10 cellular contexts compared by ENCODE assay signal in the genomic region with DNA sequence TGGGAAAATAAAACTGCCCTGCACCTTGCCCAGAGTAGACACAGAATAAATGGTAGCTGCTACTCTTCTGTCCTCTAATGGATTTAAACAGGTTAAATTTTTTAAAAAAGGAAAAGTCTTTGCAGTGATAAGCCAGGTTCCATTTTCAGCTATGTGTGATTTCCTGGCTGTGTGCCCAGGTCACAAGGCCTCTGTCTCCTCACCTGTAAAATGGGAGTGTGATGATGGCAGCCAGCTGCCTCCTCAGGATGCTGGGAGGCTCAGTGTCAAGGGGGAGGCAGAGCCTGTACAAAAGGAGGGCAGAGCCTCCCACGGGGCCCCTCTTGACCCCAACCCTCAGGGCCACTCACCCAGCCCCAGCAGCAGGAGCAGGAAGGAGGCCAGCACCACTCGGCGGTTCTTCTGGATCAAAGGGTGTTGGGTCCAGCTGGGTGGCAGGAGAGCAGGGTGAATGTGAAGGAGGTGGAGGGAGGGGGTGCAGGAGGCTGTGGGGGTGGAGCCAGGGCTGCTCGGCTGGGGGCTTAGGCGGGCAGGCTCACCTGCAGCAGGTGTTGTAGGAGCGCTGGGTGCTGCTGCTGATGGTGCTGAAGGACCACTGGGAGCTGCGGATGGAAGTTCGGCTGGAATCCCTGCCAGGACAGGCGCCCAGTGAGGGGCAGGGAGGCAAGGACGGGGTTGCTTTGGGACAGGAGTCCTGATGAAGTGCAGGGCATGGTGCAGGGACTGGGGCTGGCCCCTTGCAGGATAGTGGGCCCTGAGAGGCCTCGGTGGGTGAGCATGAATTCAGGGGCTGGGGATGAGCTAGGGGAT. TPM values are rescaled to one million over a fixed set of nuclear protein-coding genes. Genes with fewer than 3 reads are reported as not detected.
DNase-seq lines count a peak whose midpoint lies in the region; ATAC-seq, FAIRE-seq and TF ChIP-seq lines count a peak whose summit lies in the region.
"Had no signal": no experiment of that assay in that cellular context is flagged by ENCODE, and none has a peak within 500 bp of the region (broad histone marks: within the 10 kb centered on the region; RNA-seq: fewer than 3 reads in every experiment).

No MANE protein-coding gene starts in this region.

- TF ChIP-seq CTCF in bronchial epithelial cell (IDR thresholded peaks at IDR 0.05; ENCODE audit: insufficient read depth, low read length, severe bottlenecking) (no peak), natural killer cell (IDR thresholded peaks at IDR 0.05) (no peak)

- H3K4me2 ChIP-seq in BLaER1 = peak overlapping the region; percentile 97

- peaks cover 66% of the 10 kb centered on the region for H3K4me1 ChIP-seq in BLaER1

- H3K27ac Mint-ChIP-seq in natural killer cell = peak overlapping the region; percentile 18 to 82

- intact Hi-C loops in natural killer cell (cut with micrococcal nuclease) = loop anchor here (5.0 kb wide), 1 partner anchor 65 kb away; a partner anchor contains a TSS

- H3K4me1 Mint-ChIP-seq in natural killer cell = peaks cover 12 to 37% of the 10 kb centered on the region in 2 donors

- peak overlapping the region; percentile 32; the same call in 1 of the 2 replicates for H3K27ac ChIP-seq in BLaER1
- H3K27ac ChIP-seq in KOPT-K1 (ENCODE audit: low read depth, low read length, poor library complexity, severe bottlenecking) = peak overlapping the region; percentile 11
- H3K27ac ChIP-seq: HL-60 had no signal

- peak overlapping the region; percentile 73 for H3K4me3 Mint-ChIP-seq in natural killer cell

- DNase-seq in bronchial epithelial cell (ENCODE audit: low read depth) = no peak
- DNase-seq in natural killer cell = no peak
- no peak for DNase-seq in MV-4-11 (lab: John Stamatoyannopoulos, UW)
- DNase-seq in effector CD4-positive, alpha-beta T cell = no peak
- DNase-seq: NCI-H524 had no signal

- H3K36me3 Mint-ChIP-seq in natural killer cell = no peaks in the 10 kb centered on the region

- H3K36me3 ChIP-seq in BLaER1 (no peaks in the 10 kb centered on the region), KOPT-K1 (ENCODE audit: insufficient read depth, low read length) (no peaks in the 10 kb centered on the region), bronchial epithelial cell (ENCODE audit: control insufficient read depth, insufficient read depth, low read length) (peaks cover 7% of the 10 kb centered on the region)

- no peak for FAIRE-seq in bronchial epithelial cell (lab: Jason Lieb, UNC)

- H3K27me3 Mint-ChIP-seq in natural killer cell (ENCODE audit: low read depth in 2 of 2) = no peaks in the 10 kb centered on the region

- no peaks in the 10 kb centered on the region for H4K20me1 ChIP-seq in BLaER1

- no peaks in the 10 kb centered on the region for H3K9me3 Mint-ChIP-seq in natural killer cell

- no peak overlapping the region; the same call in 1 of the 2 replicates for H3K4me3 ChIP-seq in BLaER1
- peak overlapping the region; percentile 90 for H3K4me3 ChIP-seq in bronchial epithelial cell (ENCODE audit: low read depth, low read length)

- H3K27me3 ChIP-seq in BLaER1 = no peaks in the 10 kb centered on the region
- no peaks in the 10 kb centered on the region for H3K27me3 ChIP-seq in bronchial epithelial cell (ENCODE audit: control insufficient read depth, insufficient read depth, low read length)

- ATAC-seq in natural killer cell (no peak), GM19328 (IDR thresholded peaks at IDR 0.05; ENCODE audit: unreplicated experiment) (no peak), GM21367 (IDR thresholded peaks at IDR 0.05; ENCODE audit: unreplicated experiment) (no peak)

- H3K9me3 ChIP-seq in BLaER1 (no peaks in the 10 kb centered on the region), KOPT-K1 (ENCODE audit: insufficient read depth, low read length, poor library complexity, severe bottlenecking) (no peaks in the 10 kb centered on the region)

- peak overlapping the region; percentile 91 for H3K9ac ChIP-seq in BLaER1

RNA-seq across cellular contexts. Expression of a gene that starts 1.9 kb away (rescaled TPM):
- total RNA-seq in bronchial epithelial cell = 38.2 and 48.9 TPM in 2 replicates
- 10 to 100 TPM; 57.8 to 65.7 (median 61.2) TPM for total RNA-seq in natural killer cell

RNA-seq across cellular contexts. Expression of a gene that starts 12.0 kb away (rescaled TPM):
- total RNA-seq in bronchial epithelial cell = not detected in 2 replicates
- total RNA-seq in natural killer cell = 10 to 100 TPM; 12.9 to 22.8 (median 21.3) TPM

RNA-seq across cellular contexts. Expression of a gene that starts 14.6 kb away (rescaled TPM):
- total RNA-seq in bronchial epithelial cell (not detected in 2 replicates), natural killer cell (under 1 TPM in 1 of 3 donors, not detected in 2; 0.25 TPM)

RNA-seq across cellular contexts. Expression of a gene that starts 15.7 kb away (rescaled TPM):
- total RNA-seq in bronchial epithelial cell = 51.6 and 85.3 TPM in 2 replicates
- 100 to 1,000 TPM in 1 of 3 donors, 10 to 100 TPM in 2; 93.3 to 113 (median 98.1) TPM for total RNA-seq in natural killer cell

RNA-seq across cellular contexts. Expression of a gene that starts 23.9 kb away (rescaled TPM):
- total RNA-seq in bronchial epithelial cell = 105 and 133 TPM in 2 replicates
- 10 to 100 TPM in 2 of 3 donors, 1 to 10 TPM in 1; 9.7 to 16.2 (median 15.0) TPM for total RNA-seq in natural killer cell

Comparison
In these comparisons a context has a peak if more than half of its experiments do, and no peak if none do; other contexts are left out.
1. RNA of a gene that starts 12.0 kb away (total RNA-seq): 12.9 to 22.8 TPM in natural killer cell; not detected in bronchial epithelial cell; every median in the first group is over 10 times any median in the second.